15 cellular contexts compared by ENCODE assay signal in the genomic region with DNA sequence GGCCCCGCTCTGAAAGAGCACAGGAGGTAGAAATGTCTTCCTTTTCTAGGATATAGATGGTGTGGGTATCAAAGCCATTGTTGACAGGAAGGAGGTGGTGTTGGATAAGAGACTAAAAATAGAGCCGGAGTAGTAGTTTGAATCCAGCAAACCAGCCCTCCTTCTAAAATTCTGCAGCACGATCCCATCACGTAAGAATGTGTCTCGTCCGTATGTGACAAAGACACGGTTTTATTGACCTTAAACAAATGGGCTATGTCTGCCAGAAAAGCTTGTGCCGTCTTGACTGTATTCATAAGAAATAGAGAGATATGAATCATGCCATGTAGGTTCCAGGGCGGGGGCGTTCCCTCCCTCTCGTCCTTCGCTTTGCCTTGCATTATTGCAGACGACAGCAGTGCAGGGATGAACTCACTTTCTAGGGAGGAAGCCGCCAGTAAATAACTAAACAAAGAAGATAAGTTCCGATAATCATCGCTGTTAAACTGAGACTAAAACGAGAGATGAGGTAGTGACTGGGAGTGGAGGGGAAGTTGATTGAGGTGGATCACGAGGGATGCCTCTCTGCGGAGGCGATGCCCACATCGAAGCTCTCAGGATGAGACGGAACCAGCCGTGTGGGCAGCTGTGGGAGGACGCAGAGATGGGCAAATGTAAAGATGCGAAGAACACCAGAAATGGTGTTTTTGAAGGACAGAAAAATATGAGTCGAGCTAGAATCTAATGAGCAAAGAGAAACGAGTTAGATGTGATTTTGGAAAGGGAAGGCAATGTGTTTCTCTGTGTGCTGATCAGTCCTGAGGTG. TPM values are rescaled to one million over a fixed set of nuclear protein-coding genes. Genes with fewer than 3 reads are reported as not detected.
DNase-seq lines count a peak whose midpoint lies in the region; ATAC-seq and TF ChIP-seq lines count a peak whose summit lies in the region.
"Had no signal": no experiment of that assay in that cellular context is flagged by ENCODE, and none has a peak within 500 bp of the region (broad histone marks: within the 10 kb centered on the region; RNA-seq: fewer than 3 reads in every experiment).

No MANE protein-coding gene starts in this region.

- H3K4me1 ChIP-seq in hepatocyte (ENCODE audit: insufficient read depth) (no peaks in the 10 kb centered on the region), mucosa of descending colon (ENCODE audit: low read depth) (no peaks in the 10 kb centered on the region)

- peak overlapping the region; percentile 2 for H2AFZ ChIP-seq in hepatocyte

- no peaks in the 10 kb centered on the region for H3K27me3 ChIP-seq in hepatocyte
- H3K27me3 ChIP-seq: esophagus squamous epithelium had no signal

- H3K36me3 ChIP-seq in hepatocyte (replicated peaks; ENCODE audit: insufficient read depth, low read depth) (no peaks in the 10 kb centered on the region), mucosa of descending colon (ENCODE audit: low read depth) (no peaks in the 10 kb centered on the region)
- H3K36me3 ChIP-seq: esophagus squamous epithelium had no signal

- intact Hi-C loops in mucosa of descending colon (cut with DNase I, micrococcal nuclease), result no loop called here

- 49% methylated on average over 27 of the region's 27 CpGs for WGBS in hepatocyte (ENCODE audit: low lambda C conversion rate, missing lambda C conversion rate)

- DNase-seq in HPDE6-E6E7 (ENCODE audit: extremely low spot score) (peak; percentile 48), caudate nucleus (lab: John Stamatoyannopoulos, UW) (peak in 43 of 61 donors; percentile 3 to 92 (median 39)), hepatocyte (ENCODE audit: low spot score) (peak; percentile 28), putamen (ENCODE audit: low spot score) (peak; percentile 47), mucosa of descending colon (no peak), mucosa of gallbladder (ENCODE audit: low spot score) (no peak), DMS79 (lab: John Stamatoyannopoulos, UW) (no peak)
- DNase-seq in activated naive CD4-positive, alpha-beta T cell treated with anti-CD3 and anti-CD28 coated beads, Interleukin-2, amount 50 U/mL, for 16 hours, result no peak
- DNase-seq: activated naive CD4-positive, alpha-beta T cell treated with anti-CD3 and anti-CD28 coated beads for 36 hours; CD4-positive, CD25-positive, alpha-beta regulatory T cell; esophagus squamous epithelium; NCI-H1436; NCI-H526; SHP77 had no signal

- TF ChIP-seq CTCF in hepatocyte (IDR thresholded peaks at IDR 0.05; ENCODE audit: poor library complexity), result no peak
- TF ChIP-seq CTCF in mucosa of descending colon (IDR thresholded peaks at IDR 0.05), result no peak

- H4K20me1 ChIP-seq in hepatocyte (ENCODE audit: insufficient read depth, poor library complexity, severe bottlenecking), result no peaks in the 10 kb centered on the region

- H3K79me2 ChIP-seq in hepatocyte, result no peaks in the 10 kb centered on the region

- no peaks in the 10 kb centered on the region for H3K9me2 ChIP-seq in hepatocyte (replicated peaks; ENCODE audit: insufficient read depth)

- peak overlapping the region; percentile 61 for H3K4me2 ChIP-seq in hepatocyte

- H3K4me3 ChIP-seq in hepatocyte, result no peak overlapping the region
- H3K4me3 ChIP-seq in mucosa of descending colon, result no peak overlapping the region

- no peak for ATAC-seq in mucosa of descending colon

- no peaks in the 10 kb centered on the region for H3K9me3 ChIP-seq in hepatocyte (ENCODE audit: low read depth)
- no peaks in the 10 kb centered on the region for H3K9me3 ChIP-seq in mucosa of descending colon
- H3K9me3 ChIP-seq: esophagus squamous epithelium had no signal

- peak overlapping the region; percentile 8 for H3K27ac ChIP-seq in caudate nucleus (ENCODE audit: low read depth, low read length)
- peak overlapping the region; percentile 26 for H3K27ac ChIP-seq in hepatocyte

RNA-seq across cellular contexts. Expression of gene TENM3, which starts 3.4 kb away (rescaled TPM):
- 70.9 and 88.5 TPM in 2 replicates for total RNA-seq in hepatocyte
- polyA plus RNA-seq in hepatocyte, result 13.7 and 16.1 TPM in 2 replicates
- total RNA-seq in mucosa of descending colon, result 10 to 100 TPM in 1 of 3 donors, under 1 TPM in 2; 0.58 to 19.2 (median 0.70) TPM
- 7.8 TPM for total RNA-seq in mucosa of gallbladder
- total RNA-seq: activated CD8-positive, alpha-beta memory T cell treated with anti-CD3 and anti-CD28 coated beads for 36 hours; activated naive CD4-positive, alpha-beta T cell treated with anti-CD3 and anti-CD28 coated beads for 36 hours; CD4-positive, CD25-positive, alpha-beta regulatory T cell had no signal
- polyA plus RNA-seq: CD4-positive, CD25-positive, alpha-beta regulatory T cell had no signal

Comparison
In these comparisons a context has a peak if more than half of its experiments do, and no peak if none do; other contexts are left out.
1. DNase-seq: peak in HPDE6-E6E7 (single experiment), caudate nucleus (43 of 61), hepatocyte (single experiment) and putamen (single experiment); none in mucosa of descending colon (0 of 3), mucosa of gallbladder (single experiment), activated naive CD4-positive, alpha-beta T cell treated with anti-CD3 and anti-CD28 coated beads, Interleukin-2, amount 50 U/mL, for 16 hours (single experiment) and DMS79 (single experiment).